Comparison of ENCODE assay signal across 13 cellular contexts in genomic region chr17:64107517-64108235, GRCh38. TPM values are rescaled to one million over a fixed set of nuclear protein-coding genes. Genes with fewer than 3 reads are reported as not detected.
DNase-seq lines count a peak whose midpoint lies in the region; ATAC-seq and TF ChIP-seq lines count a peak whose summit lies in the region.
"Had no signal": no experiment of that assay in that cellular context is flagged by ENCODE, and none has a peak within 500 bp of the region (broad histone marks: within the 10 kb centered on the region; RNA-seq: fewer than 3 reads in every experiment).

No MANE protein-coding gene starts in this region.

- H3K4me3 ChIP-seq in neural progenitor cell = no peak overlapping the region
- H3K4me3 ChIP-seq: tibial artery had no signal

- no peaks in the 10 kb centered on the region for H3K9me3 Mint-ChIP-seq in activated T-helper 17 cell treated with anti-CD3 and anti-CD28 coated beads, Interleukin-2, amount 50 U/mL, for 72 hours
- H3K9me3 Mint-ChIP-seq in neural progenitor cell = no peaks in the 10 kb centered on the region

- no peaks in the 10 kb centered on the region for H3F3A ChIP-seq in neural progenitor cell (ENCODE audit: low read depth)

- H3K27ac ChIP-seq in neural progenitor cell = no peak overlapping the region
- H3K27ac ChIP-seq: tibial artery had no signal

- no peaks in the 10 kb centered on the region for H3K27me3 Mint-ChIP-seq in activated T-helper 17 cell treated with anti-CD3 and anti-CD28 coated beads, Interleukin-2, amount 50 U/mL, for 72 hours
- no peaks in the 10 kb centered on the region for H3K27me3 Mint-ChIP-seq in neural progenitor cell (ENCODE audit: insufficient read depth, low read depth)

- H3K4me2 ChIP-seq in neural progenitor cell = no peak overlapping the region

- H3K79me2 ChIP-seq in neural progenitor cell (ENCODE audit: low read depth) = no peaks in the 10 kb centered on the region

- peaks cover 63% of the 10 kb centered on the region for H3K4me1 Mint-ChIP-seq in activated T-helper 17 cell treated with anti-CD3 and anti-CD28 coated beads, Interleukin-2, amount 50 U/mL, for 72 hours
- H3K4me1 Mint-ChIP-seq in neural progenitor cell = peaks cover 19% of the 10 kb centered on the region

- peak; percentile 68 for ATAC-seq in activated T-helper 17 cell treated with anti-CD3 and anti-CD28 coated beads, Interleukin-2, amount 50 U/mL, for 72 hours (replicated peaks)
- no peak for ATAC-seq in HG03571 (IDR thresholded peaks at IDR 0.05; ENCODE audit: unreplicated experiment)
- no peak for ATAC-seq in HG02885 (IDR thresholded peaks at IDR 0.05; ENCODE audit: poor library complexity, unreplicated experiment)

- no peaks in the 10 kb centered on the region for H4K20me1 ChIP-seq in neural progenitor cell (ENCODE audit: low read depth)

- H3K36me3 Mint-ChIP-seq in activated T-helper 17 cell treated with anti-CD3 and anti-CD28 coated beads, Interleukin-2, amount 50 U/mL, for 72 hours (ENCODE audit: low read depth) = peaks cover 53% of the 10 kb centered on the region
- no peaks in the 10 kb centered on the region for H3K36me3 Mint-ChIP-seq in neural progenitor cell

- no peaks in the 10 kb centered on the region for H3K9me3 ChIP-seq in neural progenitor cell (ENCODE audit: low read depth)
- H3K9me3 ChIP-seq: tibial artery had no signal

- H2AFZ ChIP-seq in neural progenitor cell (replicated peaks) = no peak overlapping the region

- no peak overlapping the region for H3K9ac ChIP-seq in neural progenitor cell

- H3K27ac Mint-ChIP-seq in activated T-helper 17 cell treated with anti-CD3 and anti-CD28 coated beads, Interleukin-2, amount 50 U/mL, for 72 hours = peak overlapping the region; percentile 65
- peak overlapping the region; percentile 7 for H3K27ac Mint-ChIP-seq in neural progenitor cell

- DNase-seq in NCI-H526 (lab: John Stamatoyannopoulos, UW) = peak; percentile 12 to 14
- no peak for DNase-seq in NCI-H526 treated with DMSO at 0.1 percent for 48 hours (lab: John Stamatoyannopoulos, UW)
- peak; percentile 51 for DNase-seq in NCI-H2029 (lab: John Stamatoyannopoulos, UW)
- no peak for DNase-seq in neural progenitor cell (ENCODE audit: low spot score)
- no peak for DNase-seq in mucosa of gallbladder (ENCODE audit: low spot score)
- DNase-seq: activated effector memory CD4-positive, alpha-beta T cell treated with Interleukin-2 at 50 U/mL for 16 hours; NCI-H524 treated with DMSO at 0.1 percent for 48 hours; stimulated activated CD4-positive, alpha-beta T cell treated with anti-CD3 and anti-CD28 coated beads, Interleukin-4, amount 100 ng/mL, for 1 hour; T-helper 9 cell; tibial artery had no signal

- no peak for TF ChIP-seq CTCF in neural progenitor cell (IDR thresholded peaks at IDR 0.05)

- H3K4me3 Mint-ChIP-seq in activated T-helper 17 cell treated with anti-CD3 and anti-CD28 coated beads, Interleukin-2, amount 50 U/mL, for 72 hours = peak overlapping the region; percentile 61
- no peak overlapping the region for H3K4me3 Mint-ChIP-seq in neural progenitor cell

- no peaks in the 10 kb centered on the region for H3K36me3 ChIP-seq in neural progenitor cell
- H3K36me3 ChIP-seq: tibial artery had no signal

- no peaks in the 10 kb centered on the region for H3K27me3 ChIP-seq in neural progenitor cell
- H3K27me3 ChIP-seq: tibial artery had no signal

- H3K4me1 ChIP-seq in neural progenitor cell = peaks cover 5% of the 10 kb centered on the region

RNA-seq across cellular contexts. Expression of gene ERN1, which starts 22.3 kb away (rescaled TPM):
- 10 to 100 TPM; 42.2 to 93.3 TPM for total RNA-seq in activated T-helper 17 cell treated with anti-CD3 and anti-CD28 coated beads, Interleukin-2, amount 50 U/mL, for 72 hours
- total RNA-seq in neural progenitor cell (ENCODE audit: low replicate concordance) (2.4 and 4.3 TPM in 2 replicates), mucosa of gallbladder (41.6 TPM)

Comparison
In these comparisons a context has a peak if more than half of its experiments do, and no peak if none do; other contexts are left out.
1. DNase-seq: peak in NCI-H526 (2 of 2) and NCI-H2029 (single experiment); none in NCI-H526 treated with DMSO at 0.1 percent for 48 hours (single experiment), neural progenitor cell (single experiment) and mucosa of gallbladder (single experiment).